ENCODE assay signal across 21 cellular contexts in genomic region chr1:169588785-169589485, GRCh38. TPM values are rescaled to one million over a fixed set of nuclear protein-coding genes. Genes with fewer than 3 reads are reported as not detected.
A peak's percentile ranks its signal among the peaks of the same experiment; 100 is the strongest.
DNase-seq lines count a peak whose midpoint lies in the region; ATAC-seq and TF ChIP-seq lines count a peak whose summit lies in the region.
"Had no signal": no experiment of that assay in that cellular context is flagged by ENCODE, and none has a peak within 500 bp of the region (broad histone marks: within the 10 kb centered on the region; RNA-seq: fewer than 3 reads in every experiment).

No MANE protein-coding gene starts in this region.

- H3K36me3 Mint-ChIP-seq in T-cell (no peaks in the 10 kb centered on the region), osteocyte (ENCODE audit: unreplicated experiment) (no peaks in the 10 kb centered on the region)
- H3K36me3 Mint-ChIP-seq in activated naive CD8-positive, alpha-beta T cell, result no peaks in the 10 kb centered on the region

- WGBS in heart left ventricle, 4 donors, result 77 to 84% (median 80%) methylated on average over 4 of the region's 4 CpGs
- WGBS in mesenchymal stem cell, result 85% methylated on average over 4 of the region's 4 CpGs

- H3K4me3 ChIP-seq in heart left ventricle (no peak overlapping the region), mesenchymal stem cell (ENCODE audit: insufficient read depth in 1 of 2, low read depth in 1 of 2, low read length in 2 of 2) (no peak overlapping the region)
- H3K4me3 ChIP-seq: ascending aorta, tibial nerve had no signal

- TF ChIP-seq CTCF in osteocyte (IDR thresholded peaks at IDR 0.05) (no peak), heart left ventricle (IDR thresholded peaks at IDR 0.05) (no peak)

- H3K79me1 ChIP-seq in mesenchymal stem cell (replicated peaks; ENCODE audit: low read length, poor library complexity, severe bottlenecking), result no peaks in the 10 kb centered on the region

- H3K4ac ChIP-seq in mesenchymal stem cell (ENCODE audit: low read depth in 1 of 2, low read length in 2 of 2), result no peak overlapping the region

- peak overlapping the region; percentile 73 to 85 for H3K27ac Mint-ChIP-seq in T-cell
- peak overlapping the region; percentile 95 for H3K27ac Mint-ChIP-seq in activated naive CD8-positive, alpha-beta T cell
- H3K27ac Mint-ChIP-seq in osteocyte (ENCODE audit: unreplicated experiment), result no peak overlapping the region
- H3K27ac Mint-ChIP-seq: endodermal cell had no signal

- peak; percentile 26 to 35 for DNase-seq in activated CD4-positive, alpha-beta T cell treated with anti-CD3 and anti-CD28 coated beads for 4 hours
- no peak for DNase-seq in activated CD4-positive, alpha-beta T cell treated with anti-CD3 and anti-CD28 coated beads for 1 hour
- DNase-seq in T-cell, result no peak
- DNase-seq in stimulated activated CD4-positive, alpha-beta T cell treated with anti-CD3 and anti-CD28 coated beads, Interleukin-2, amount 100 ng/mL, for 4 hours (ENCODE audit: low read depth), result peak; percentile 24
- no peak for DNase-seq in osteocyte (ENCODE audit: extremely low spot score, unreplicated experiment)
- DNase-seq in heart left ventricle, result no peak
- DNase-seq in mesenchymal stem cell, result no peak
- DNase-seq: activated CD8-positive, alpha-beta memory T cell treated with anti-CD3 and anti-CD28 coated beads, Interleukin-2, amount 50 U/mL, for 48 hours; DMS153; endodermal cell; left cardiac atrium; NCI-H1694; occipital lobe; SW 1271 had no signal

- intact Hi-C loops in heart left ventricle (cut with DNase I), result loop anchor here in 2 of 10 donors (2.0 to 5.0 kb wide), 2 partner anchors 40 to 123 kb away; partner anchors contain the start of gene SELL (in 1 of the 2)

- CTCF ChIA-PET in T-cell (lab: Charles Lee), result no interaction called here

- H3K27me3 Mint-ChIP-seq in T-cell, result peaks cover 0 to 6% of the 10 kb centered on the region in 2 donors
- H3K27me3 Mint-ChIP-seq in activated naive CD8-positive, alpha-beta T cell, result no peaks in the 10 kb centered on the region
- H3K27me3 Mint-ChIP-seq in osteocyte (ENCODE audit: unreplicated experiment), result peaks cover 41% of the 10 kb centered on the region

- H3K9ac ChIP-seq in mesenchymal stem cell (ENCODE audit: low read length), result no peak overlapping the region

- peak overlapping the region in 1 of 3 donors; percentile 15 for H3K4me3 Mint-ChIP-seq in T-cell
- peak overlapping the region; percentile 79 for H3K4me3 Mint-ChIP-seq in activated naive CD8-positive, alpha-beta T cell
- no peak overlapping the region for H3K4me3 Mint-ChIP-seq in osteocyte (ENCODE audit: unreplicated experiment)
- H3K4me3 Mint-ChIP-seq: endodermal cell had no signal

- no peak overlapping the region for H2BK12ac ChIP-seq in mesenchymal stem cell (ENCODE audit: low read length in 2 of 2)

- TF ChIP-seq POLR2A in heart left ventricle (IDR thresholded peaks at IDR 0.05), result no peak

- H3K36me3 ChIP-seq in heart left ventricle (no peaks in the 10 kb centered on the region), mesenchymal stem cell (ENCODE audit: control insufficient read depth in 1 of 2, insufficient read depth in 2 of 2, low read depth in 1 of 2, low read length in 2 of 2) (no peaks in the 10 kb centered on the region)
- H3K36me3 ChIP-seq: ascending aorta, tibial nerve had no signal

- H3K23ac ChIP-seq in mesenchymal stem cell (ENCODE audit: low read length in 2 of 2), result no peak overlapping the region

- H2BK120ac ChIP-seq in mesenchymal stem cell (ENCODE audit: low read depth, low read length), result no peak overlapping the region

- H2AK5ac ChIP-seq in mesenchymal stem cell (ENCODE audit: low read length, severe bottlenecking), result no peak overlapping the region

- H2BK15ac ChIP-seq in mesenchymal stem cell (ENCODE audit: low read depth, poor library complexity, severe bottlenecking), result no peak overlapping the region

- no peak overlapping the region for H4K8ac ChIP-seq in mesenchymal stem cell (ENCODE audit: low read length)

- H3K4me1 Mint-ChIP-seq in T-cell (peaks cover 27 to 52% (median 40%) of the 10 kb centered on the region in 3 donors), osteocyte (ENCODE audit: unreplicated experiment) (peaks cover 4% of the 10 kb centered on the region)
- peaks cover 86% of the 10 kb centered on the region for H3K4me1 Mint-ChIP-seq in activated naive CD8-positive, alpha-beta T cell (ENCODE audit: low read depth)

- H2BK5ac ChIP-seq in mesenchymal stem cell (ENCODE audit: low read depth, low read length, poor library complexity, severe bottlenecking), result no peak overlapping the region

- H3K9me3 Mint-ChIP-seq in T-cell, result no peaks in the 10 kb centered on the region
- peaks cover 4% of the 10 kb centered on the region for H3K9me3 Mint-ChIP-seq in activated naive CD8-positive, alpha-beta T cell (ENCODE audit: low read depth)
- H3K9me3 Mint-ChIP-seq in osteocyte (ENCODE audit: unreplicated experiment), result no peaks in the 10 kb centered on the region
- H3K9me3 Mint-ChIP-seq: endodermal cell had no signal

- ATAC-seq in T-cell (replicated peaks in 1 of 4) (peak in 3 of 4 experiments; percentile 20 to 33 (median 26)), heart left ventricle (no peak)
- ATAC-seq: left cardiac atrium, sciatic nerve had no signal

- peaks cover 0 to 19% (median 0%) of the 10 kb centered on the region in 9 donors for H3K27me3 ChIP-seq in heart left ventricle
- peaks cover 7 to 9% of the 10 kb centered on the region in 2 experiments for H3K27me3 ChIP-seq in mesenchymal stem cell (ENCODE audit: control insufficient read depth in 1 of 2, insufficient read depth in 1 of 2, low read length in 2 of 2)
- H3K27me3 ChIP-seq: ascending aorta had no signal

- H3K27ac ChIP-seq in heart left ventricle (no peak overlapping the region), mesenchymal stem cell (ENCODE audit: low read length, poor library complexity, severe bottlenecking) (no peak overlapping the region)
- H3K27ac ChIP-seq: ascending aorta, tibial nerve had no signal

- no peak overlapping the region for H3K4me2 ChIP-seq in mesenchymal stem cell (ENCODE audit: low read length, poor library complexity, severe bottlenecking)

- POLR2A ChIA-PET in T-cell (lab: Charles Lee), result no interaction called here

- no peak overlapping the region for H3K18ac ChIP-seq in mesenchymal stem cell (ENCODE audit: low read depth in 1 of 2, low read length in 2 of 2)

- H2AFZ ChIP-seq in mesenchymal stem cell (ENCODE audit: low read depth, low read length), result no peak overlapping the region

- H3K4me1 ChIP-seq in heart left ventricle (peaks cover 0 to 23% (median 9%) of the 10 kb centered on the region in 12 donors), mesenchymal stem cell (ENCODE audit: control insufficient read depth, insufficient read depth, low read depth, low read length) (peaks cover 4% of the 10 kb centered on the region)
- H3K4me1 ChIP-seq: ascending aorta had no signal

- H3K9me3 ChIP-seq in heart left ventricle, result no peaks in the 10 kb centered on the region
- H3K9me3 ChIP-seq in mesenchymal stem cell (ENCODE audit: control insufficient read depth, low read length), result no peaks in the 10 kb centered on the region
- H3K9me3 ChIP-seq: ascending aorta, tibial nerve had no signal

- H4K91ac ChIP-seq in mesenchymal stem cell (ENCODE audit: low read length), result no peak overlapping the region

- no peak overlapping the region for H3K14ac ChIP-seq in mesenchymal stem cell (ENCODE audit: low read length in 2 of 2)

RNA-seq across cellular contexts. Expression of gene F5, which starts 2.7 kb away (rescaled TPM):
- total RNA-seq in T-cell, result 1 to 10 TPM; 4.2 to 9.7 (median 8.5) TPM
- total RNA-seq in osteocyte, result not detected in 2 replicates
- 10 to 100 TPM in 6 of 9 donors, 1 to 10 TPM in 2, under 1 TPM in 1; 0.93 to 43.3 (median 18.0) TPM for total RNA-seq in heart left ventricle
- polyA plus RNA-seq in heart left ventricle, result 10 to 100 TPM in 1 of 2 donors, 1 to 10 TPM in 1; 2.3 to 36.9 TPM
- not detected for polyA plus RNA-seq in mesenchymal stem cell (2013, experiment 1 of 2)
- polyA plus RNA-seq in mesenchymal stem cell (2013, experiment 2 of 2), result not detected
- total RNA-seq: A172, ascending aorta, M059J had no signal
- polyA plus RNA-seq: BJ had no signal

RNA-seq across cellular contexts. Expression of gene SELP, which starts 41.0 kb away (rescaled TPM):
- total RNA-seq in T-cell (1 to 10 TPM; 1.3 to 3.4 (median 1.9) TPM), osteocyte (not detected in 2 replicates), heart left ventricle (1 to 10 TPM; 1.1 to 9.7 (median 5.3) TPM)
- polyA plus RNA-seq in heart left ventricle, result 1 to 10 TPM; 2.2 to 2.3 TPM
- polyA plus RNA-seq in mesenchymal stem cell (2013, experiment 1 of 2), result 9.2 TPM
- 9.6 TPM for polyA plus RNA-seq in mesenchymal stem cell (2013, experiment 2 of 2)
- total RNA-seq: A172, endodermal cell, M059J had no signal
- polyA plus RNA-seq: BJ had no signal

Comparison
In these comparisons a context has a peak if more than half of its experiments do, and no peak if none do; other contexts are left out.
1. DNase-seq: peak in activated CD4-positive, alpha-beta T cell treated with anti-CD3 and anti-CD28 coated beads for 4 hours (2 of 2) and stimulated activated CD4-positive, alpha-beta T cell treated with anti-CD3 and anti-CD28 coated beads, Interleukin-2, amount 100 ng/mL, for 4 hours (single experiment); none in activated CD4-positive, alpha-beta T cell treated with anti-CD3 and anti-CD28 coated beads for 1 hour (single experiment), T-cell (0 of 34), osteocyte (single experiment), heart left ventricle (0 of 5) and mesenchymal stem cell (single experiment).
2. ATAC-seq: peak in T-cell (3 of 4); none in heart left ventricle (0 of 4).